ENCODE assay signal across 14 cellular contexts in genomic region chr7:131183611-131184119, GRCh38.
DNase-seq lines count a peak whose midpoint lies in the region; ATAC-seq, FAIRE-seq and TF ChIP-seq lines count a peak whose summit lies in the region.
"Had no signal": no experiment of that assay in that cellular context is flagged by ENCODE, and none has a peak within 500 bp of the region (broad histone marks: within the 10 kb centered on the region; RNA-seq: fewer than 3 reads in every experiment).

No MANE protein-coding gene starts in this region.

- H3K9me3 ChIP-seq in A549, result no peaks in the 10 kb centered on the region
- no peaks in the 10 kb centered on the region for H3K9me3 ChIP-seq in CD8-positive, alpha-beta T cell (ENCODE audit: low read length)
- H3K9me3 ChIP-seq in A673 (ENCODE audit: low read depth, low read length, poor library complexity, severe bottlenecking), result no peaks in the 10 kb centered on the region
- H3K9me3 ChIP-seq: HAP-1 had no signal

- H3K27ac ChIP-seq in A549 (peak overlapping the region; percentile 22 to 90; a peak in 4 of 6 replicates), epithelial cell of prostate (peak overlapping the region; percentile 14), A673 (ENCODE audit: low read depth, low read length, poor library complexity, severe bottlenecking) (no peak overlapping the region)
- H3K27ac ChIP-seq in CD8-positive, alpha-beta T cell (ENCODE audit: low read depth, low read length), result no peak overlapping the region
- H3K27ac ChIP-seq: C4-2B, WERI-Rb-1 had no signal

- TF ChIP-seq RAD21 in A549 (conservative IDR thresholded peaks at IDR 0.05 in 1 of 2, IDR thresholded peaks at IDR 0.05 in 1 of 2), result no peak

- H3K36me3 ChIP-seq in CD8-positive, alpha-beta T cell (ENCODE audit: insufficient read depth, low read length), result no peaks in the 10 kb centered on the region
- no peaks in the 10 kb centered on the region for H3K36me3 ChIP-seq in A673 (ENCODE audit: insufficient read depth, low read length, poor library complexity, severe bottlenecking)
- H3K36me3 ChIP-seq: HAP-1, WERI-Rb-1 had no signal

- H3K36me3 Mint-ChIP-seq in CD8-positive, alpha-beta T cell, result no peaks in the 10 kb centered on the region
- no peaks in the 10 kb centered on the region for H3K36me3 Mint-ChIP-seq in activated CD4-positive, alpha-beta memory T cell treated with anti-CD3 and anti-CD28 coated beads for 36 hours
- peaks cover 2% of the 10 kb centered on the region for H3K36me3 Mint-ChIP-seq in chondrocyte (ENCODE audit: low read depth)

- POLR2A ChIA-PET in A549 (lab: Yijun Ruan, JAX) (no interaction called here), A673 (lab: Charles Lee; ENCODE audit: low non-redundant PET) (interaction anchor here (0.6 kb wide), 1 partner anchor 1642 kb away, joined by 3 read pairs; no protein-coding TSS in a partner anchor)
- POLR2A ChIA-PET in CD8-positive, alpha-beta T cell (lab: Charles Lee), result interaction anchor here (0.6 to 1.2 kb wide), 2 partner anchors 77 to 241 kb away, joined by 3 to 4 read pairs; no protein-coding TSS in a partner anchor
- POLR2A ChIA-PET in activated CD4-positive, alpha-beta memory T cell treated with anti-CD3 and anti-CD28 coated beads for 36 hours (lab: Charles Lee), result no interaction called here

- FAIRE-seq in A549 (lab: Jason Lieb, UNC), result no peak
- no peak for FAIRE-seq in urothelium cell line (lab: Jason Lieb, UNC)
- FAIRE-seq: frontal cortex, G401.6 had no signal

- peak overlapping the region; percentile 26 for H3K4me3 Mint-ChIP-seq in CD8-positive, alpha-beta T cell
- H3K4me3 Mint-ChIP-seq in activated CD4-positive, alpha-beta memory T cell treated with anti-CD3 and anti-CD28 coated beads for 36 hours, result no peak overlapping the region
- H3K4me3 Mint-ChIP-seq in chondrocyte (ENCODE audit: unreplicated experiment), result no peak overlapping the region

- no peak overlapping the region for H3K4me2 ChIP-seq in A549

- DNase-seq in A549 (ENCODE audit: low read depth in 1 of 2, low spot score in 1 of 2), result no peak
- DNase-seq in CD8-positive, alpha-beta T cell, result peak in 6 of 7 experiments; percentile 4 to 71 (median 40)
- DNase-seq in activated CD4-positive, alpha-beta memory T cell treated with anti-CD3 and anti-CD28 coated beads for 36 hours, result peak; percentile 57
- no peak for DNase-seq in epithelial cell of prostate (ENCODE audit: low read depth, low spot score)
- DNase-seq in dermis blood vessel endothelial cell, result no peak
- DNase-seq in urothelium cell line (ENCODE audit: low spot score), result no peak
- DNase-seq in A673 (ENCODE audit: low spot score), result no peak
- no peak for DNase-seq in chondrocyte (ENCODE audit: low spot score)
- DNase-seq: SIG-M5, WERI-Rb-1 had no signal

- no peak for ATAC-seq in A549
- ATAC-seq in CD8-positive, alpha-beta T cell, result no peak

- H3K27me3 Mint-ChIP-seq in CD8-positive, alpha-beta T cell (ENCODE audit: low read depth), result no peaks in the 10 kb centered on the region
- no peaks in the 10 kb centered on the region for H3K27me3 Mint-ChIP-seq in activated CD4-positive, alpha-beta memory T cell treated with anti-CD3 and anti-CD28 coated beads for 36 hours
- H3K27me3 Mint-ChIP-seq in chondrocyte (ENCODE audit: low read depth), result no peaks in the 10 kb centered on the region

- BruUV-seq in A673 (replicated peaks; lab: Mats Ljungman, UMichigan), result no TSS peak

- no peaks in the 10 kb centered on the region for H3K9me3 Mint-ChIP-seq in CD8-positive, alpha-beta T cell
- H3K9me3 Mint-ChIP-seq in activated CD4-positive, alpha-beta memory T cell treated with anti-CD3 and anti-CD28 coated beads for 36 hours, result no peaks in the 10 kb centered on the region
- peaks cover 3% of the 10 kb centered on the region for H3K9me3 Mint-ChIP-seq in chondrocyte (ENCODE audit: low read depth)

- H3K4me1 ChIP-seq in A549 (peaks cover 59% of the 10 kb centered on the region), A673 (ENCODE audit: insufficient read depth, low read length, poor library complexity, severe bottlenecking) (no peaks in the 10 kb centered on the region)
- H3K4me1 ChIP-seq in CD8-positive, alpha-beta T cell (ENCODE audit: insufficient read depth, low read length), result peaks cover 13% of the 10 kb centered on the region
- H3K4me1 ChIP-seq: HAP-1 had no signal

- TF ChIP-seq EP300 in A549 (IDR thresholded peaks at IDR 0.05), result no peak

- CTCF ChIA-PET in A549 (lab: Yijun Ruan, JAX) (interaction anchor here (0.6 kb wide), 1 partner anchor 112 kb away, joined by 3 read pairs; no protein-coding TSS in a partner anchor), A673 (lab: Charles Lee) (no interaction called here)
- CTCF ChIA-PET in CD8-positive, alpha-beta T cell (lab: Charles Lee), result interaction anchor here (0.7 to 0.8 kb wide), 2 partner anchors 99 to 293 kb away, joined by 3 read pairs; no protein-coding TSS in a partner anchor
- CTCF ChIA-PET in activated CD4-positive, alpha-beta memory T cell treated with anti-CD3 and anti-CD28 coated beads for 36 hours (lab: Charles Lee), result interaction anchor here (0.6 kb wide), 2 partner anchors 159 to 1888 kb away, joined by 4 read pairs; no protein-coding TSS in a partner anchor

- H3K4me3 ChIP-seq in A549 (no peak overlapping the region), A673 (ENCODE audit: low read depth, low read length, poor library complexity, severe bottlenecking) (no peak overlapping the region)
- H3K4me3 ChIP-seq in CD8-positive, alpha-beta T cell (ENCODE audit: low read depth, low read length), result no peak overlapping the region
- H3K4me3 ChIP-seq: HAP-1 had no signal

- no peak for TF ChIP-seq POLR2A in A549 (IDR thresholded peaks at IDR 0.05; ENCODE audit: low read length)

- H3K27me3 ChIP-seq in CD8-positive, alpha-beta T cell (ENCODE audit: insufficient read depth, low read length), result no peaks in the 10 kb centered on the region
- H3K27me3 ChIP-seq in A673 (replicated peaks; ENCODE audit: insufficient read depth, low read depth, low read length, poor library complexity), result no peaks in the 10 kb centered on the region

- peak overlapping the region; percentile 69 for H3K27ac Mint-ChIP-seq in CD8-positive, alpha-beta T cell
- peak overlapping the region; percentile 66 for H3K27ac Mint-ChIP-seq in activated CD4-positive, alpha-beta memory T cell treated with anti-CD3 and anti-CD28 coated beads for 36 hours
- no peak overlapping the region for H3K27ac Mint-ChIP-seq in chondrocyte (ENCODE audit: unreplicated experiment)

- intact Hi-C loops in CD8-positive, alpha-beta T cell (cut with DNase I, micrococcal nuclease), result no loop called here
- intact Hi-C loops in activated CD4-positive, alpha-beta memory T cell treated with anti-CD3 and anti-CD28 coated beads for 36 hours (cut with micrococcal nuclease), result loop anchor here (10.0 kb wide), 1 partner anchor 219 kb away; no protein-coding TSS in a partner anchor
- intact Hi-C loops in A673 (cut with micrococcal nuclease; ENCODE audit: unreplicated experiment), result no loop called here

- TF ChIP-seq CTCF in A549 (IDR thresholded peaks at IDR 0.05) (no peak), A673 (conservative IDR thresholded peaks at IDR 0.05; ENCODE audit: low read depth, low read length) (no peak), chondrocyte (IDR thresholded peaks at IDR 0.05) (no peak)
- no peak for TF ChIP-seq CTCF in CD8-positive, alpha-beta T cell (IDR thresholded peaks at IDR 0.05)

- WGBS in A549 (ENCODE audit: missing lambda C conversion rate), result 90% methylated on average over 3 of the region's 3 CpGs

- H3K4me1 Mint-ChIP-seq in CD8-positive, alpha-beta T cell (ENCODE audit: low read depth), result peaks cover 24% of the 10 kb centered on the region
- H3K4me1 Mint-ChIP-seq in activated CD4-positive, alpha-beta memory T cell treated with anti-CD3 and anti-CD28 coated beads for 36 hours (ENCODE audit: low read depth), result peaks cover 46% of the 10 kb centered on the region
- peaks cover 12% of the 10 kb centered on the region for H3K4me1 Mint-ChIP-seq in chondrocyte (ENCODE audit: low read depth)

TF ChIP-seq in A549, 52 proteins besides CTCF, POLR2A, EP300 and RAD21 (continues in another document):
- TF ChIP-seq NPAS2 (CRISPR knock-in tag; IDR thresholded peaks at IDR 0.05; ENCODE audit: borderline replicate concordance) (no peak), ZSCAN20 (CRISPR knock-in tag; IDR thresholded peaks at IDR 0.05) (no peak), BHLHE40 (IDR thresholded peaks at IDR 0.05; ENCODE audit: low read depth, low read length) (no peak), RCOR1 (IDR thresholded peaks at IDR 0.05; ENCODE audit: low read depth, low read length) (no peak), ELK1 (IDR thresholded peaks at IDR 0.05; ENCODE audit: low read depth, low read length) (no peak), NFE2L2 (conservative IDR thresholded peaks at IDR 0.05; ENCODE audit: low read length) (no peak), ESRRA (IDR thresholded peaks at IDR 0.05; ENCODE audit: borderline replicate concordance, low read length) (no peak), E2F6 (IDR thresholded peaks at IDR 0.05; ENCODE audit: borderline replicate concordance, low read depth) (no peak), FOSB (CRISPR knock-in tag; IDR thresholded peaks at IDR 0.05) (no peak), ZC3H11A (IDR thresholded peaks at IDR 0.05) (no peak), ATOH8 (CRISPR knock-in tag; IDR thresholded peaks at IDR 0.05; ENCODE audit: low read depth) (no peak), CBX2 (IDR thresholded peaks at IDR 0.05; ENCODE audit: borderline replicate concordance, low read depth) (no peak), GATA3 (IDR thresholded peaks at IDR 0.05; ENCODE audit: borderline replicate concordance) (no peak), NR3C1 (IDR thresholded peaks at IDR 0.05) (no peak)

Comparison
In these comparisons a context has a peak if more than half of its experiments do, and no peak if none do; other contexts are left out.
1. DNase-seq: peak in CD8-positive, alpha-beta T cell (6 of 7) and activated CD4-positive, alpha-beta memory T cell treated with anti-CD3 and anti-CD28 coated beads for 36 hours (single experiment); none in A549 (0 of 2), epithelial cell of prostate (single experiment), dermis blood vessel endothelial cell (single experiment), urothelium cell line (single experiment), A673 (single experiment) and chondrocyte (single experiment).
2. H3K27ac ChIP-seq: peak in A549 (2 of 2) and epithelial cell of prostate (single experiment); none in CD8-positive, alpha-beta T cell (single experiment) and A673 (single experiment).
3. POLR2A ChIA-PET loops: an anchor here in CD8-positive, alpha-beta T cell (0.6 to 1.2 kb wide) and A673 (0.6 kb wide); none called in A549 and activated CD4-positive, alpha-beta memory T cell treated with anti-CD3 and anti-CD28 coated beads for 36 hours.